Comparison of ENCODE assay signal across 1 cellular context in the genomic region with DNA sequence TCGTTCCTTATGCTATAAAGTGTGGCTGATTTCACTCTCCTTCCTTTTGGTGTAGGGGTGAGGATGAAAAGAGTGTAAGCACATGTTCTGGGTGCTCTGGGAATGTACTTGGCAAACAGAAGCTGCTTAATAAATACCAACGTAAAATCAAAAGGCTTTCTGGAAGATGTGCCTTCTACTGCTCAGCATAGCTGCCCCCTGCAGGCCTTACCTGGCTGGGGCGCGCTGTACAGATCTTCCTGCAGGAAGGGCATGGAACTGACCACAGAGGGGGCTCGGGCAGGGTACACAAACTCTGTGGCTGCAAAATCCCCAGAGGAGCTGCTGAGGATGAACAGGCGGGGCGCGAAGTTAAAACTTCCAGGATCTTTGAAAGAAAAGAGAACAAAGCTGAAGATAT.
TF ChIP-seq lines count a peak whose summit lies in the region.

No MANE protein-coding gene starts in this region.

TF ChIP-seq in GM23338, 12 proteins besides CTCF, POLR2A, EP300 and RAD21 (continued from another document):
- TF ChIP-seq, protein P1, sequence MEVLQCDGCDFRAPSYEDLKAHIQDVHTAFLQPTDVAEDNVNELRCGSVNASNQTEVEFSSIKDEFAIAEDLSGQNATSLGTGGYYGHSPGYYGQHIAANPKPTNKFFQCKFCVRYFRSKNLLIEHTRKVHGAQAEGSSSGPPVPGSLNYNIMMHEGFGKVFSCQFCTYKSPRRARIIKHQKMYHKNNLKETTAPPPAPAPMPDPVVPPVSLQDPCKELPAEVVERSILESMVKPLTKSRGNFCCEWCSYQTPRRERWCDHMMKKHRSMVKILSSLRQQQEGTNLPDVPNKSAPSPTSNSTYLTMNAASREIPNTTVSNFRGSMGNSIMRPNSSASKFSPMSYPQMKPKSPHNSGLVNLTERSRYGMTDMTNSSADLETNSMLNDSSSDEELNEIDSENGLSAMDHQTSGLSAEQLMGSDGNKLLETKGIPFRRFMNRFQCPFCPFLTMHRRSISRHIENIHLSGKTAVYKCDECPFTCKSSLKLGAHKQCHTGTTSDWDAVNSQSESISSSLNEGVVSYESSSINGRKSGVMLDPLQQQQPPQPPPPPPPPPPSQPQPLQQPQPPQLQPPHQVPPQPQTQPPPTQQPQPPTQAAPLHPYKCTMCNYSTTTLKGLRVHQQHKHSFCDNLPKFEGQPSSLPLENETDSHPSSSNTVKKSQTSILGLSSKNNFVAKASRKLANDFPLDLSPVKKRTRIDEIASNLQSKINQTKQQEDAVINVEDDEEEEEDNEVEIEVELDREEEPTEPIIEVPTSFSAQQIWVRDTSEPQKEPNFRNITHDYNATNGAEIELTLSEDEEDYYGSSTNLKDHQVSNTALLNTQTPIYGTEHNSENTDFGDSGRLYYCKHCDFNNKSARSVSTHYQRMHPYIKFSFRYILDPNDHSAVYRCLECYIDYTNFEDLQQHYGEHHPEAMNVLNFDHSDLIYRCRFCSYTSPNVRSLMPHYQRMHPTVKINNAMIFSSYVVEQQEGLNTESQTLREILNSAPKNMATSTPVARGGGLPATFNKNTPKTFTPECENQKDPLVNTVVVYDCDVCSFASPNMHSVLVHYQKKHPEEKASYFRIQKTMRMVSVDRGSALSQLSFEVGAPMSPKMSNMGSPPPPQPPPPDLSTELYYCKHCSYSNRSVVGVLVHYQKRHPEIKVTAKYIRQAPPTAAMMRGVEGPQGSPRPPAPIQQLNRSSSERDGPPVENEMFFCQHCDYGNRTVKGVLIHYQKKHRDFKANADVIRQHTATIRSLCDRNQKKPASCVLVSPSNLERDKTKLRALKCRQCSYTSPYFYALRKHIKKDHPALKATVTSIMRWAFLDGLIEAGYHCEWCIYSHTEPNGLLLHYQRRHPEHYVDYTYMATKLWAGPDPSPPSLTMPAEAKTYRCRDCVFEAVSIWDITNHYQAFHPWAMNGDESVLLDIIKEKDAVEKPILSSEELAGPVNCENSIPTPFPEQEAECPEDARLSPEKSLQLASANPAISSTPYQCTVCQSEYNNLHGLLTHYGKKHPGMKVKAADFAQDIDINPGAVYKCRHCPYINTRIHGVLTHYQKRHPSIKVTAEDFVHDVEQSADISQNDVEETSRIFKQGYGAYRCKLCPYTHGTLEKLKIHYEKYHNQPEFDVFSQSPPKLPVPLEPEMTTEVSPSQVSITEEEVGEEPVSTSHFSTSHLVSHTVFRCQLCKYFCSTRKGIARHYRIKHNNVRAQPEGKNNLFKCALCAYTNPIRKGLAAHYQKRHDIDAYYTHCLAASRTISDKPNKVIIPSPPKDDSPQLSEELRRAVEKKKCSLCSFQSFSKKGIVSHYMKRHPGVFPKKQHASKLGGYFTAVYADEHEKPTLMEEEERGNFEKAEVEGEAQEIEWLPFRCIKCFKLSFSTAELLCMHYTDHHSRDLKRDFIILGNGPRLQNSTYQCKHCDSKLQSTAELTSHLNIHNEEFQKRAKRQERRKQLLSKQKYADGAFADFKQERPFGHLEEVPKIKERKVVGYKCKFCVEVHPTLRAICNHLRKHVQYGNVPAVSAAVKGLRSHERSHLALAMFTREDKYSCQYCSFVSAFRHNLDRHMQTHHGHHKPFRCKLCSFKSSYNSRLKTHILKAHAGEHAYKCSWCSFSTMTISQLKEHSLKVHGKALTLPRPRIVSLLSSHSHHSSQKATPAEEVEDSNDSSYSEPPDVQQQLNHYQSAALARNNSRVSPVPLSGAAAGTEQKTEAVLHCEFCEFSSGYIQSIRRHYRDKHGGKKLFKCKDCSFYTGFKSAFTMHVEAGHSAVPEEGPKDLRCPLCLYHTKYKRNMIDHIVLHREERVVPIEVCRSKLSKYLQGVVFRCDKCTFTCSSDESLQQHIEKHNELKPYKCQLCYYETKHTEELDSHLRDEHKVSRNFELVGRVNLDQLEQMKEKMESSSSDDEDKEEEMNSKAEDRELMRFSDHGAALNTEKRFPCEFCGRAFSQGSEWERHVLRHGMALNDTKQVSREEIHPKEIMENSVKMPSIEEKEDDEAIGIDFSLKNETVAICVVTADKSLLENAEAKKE (CRISPR knock-in tag; IDR thresholded peaks at IDR 0.05) = no peak
- no peak for TF ChIP-seq EZH2phosphoT487 (IDR thresholded peaks at IDR 0.05; ENCODE audit: unreplicated experiment)
- TF ChIP-seq JUNB (IDR thresholded peaks at IDR 0.05; ENCODE audit: unreplicated experiment) = no peak
- TF ChIP-seq, protein P2, sequence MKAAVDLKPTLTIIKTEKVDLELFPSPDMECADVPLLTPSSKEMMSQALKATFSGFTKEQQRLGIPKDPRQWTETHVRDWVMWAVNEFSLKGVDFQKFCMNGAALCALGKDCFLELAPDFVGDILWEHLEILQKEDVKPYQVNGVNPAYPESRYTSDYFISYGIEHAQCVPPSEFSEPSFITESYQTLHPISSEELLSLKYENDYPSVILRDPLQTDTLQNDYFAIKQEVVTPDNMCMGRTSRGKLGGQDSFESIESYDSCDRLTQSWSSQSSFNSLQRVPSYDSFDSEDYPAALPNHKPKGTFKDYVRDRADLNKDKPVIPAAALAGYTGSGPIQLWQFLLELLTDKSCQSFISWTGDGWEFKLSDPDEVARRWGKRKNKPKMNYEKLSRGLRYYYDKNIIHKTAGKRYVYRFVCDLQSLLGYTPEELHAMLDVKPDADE (IDR thresholded peaks at IDR 0.05) = no peak
- TF ChIP-seq CREB1 (CRISPR knock-in tag; IDR thresholded peaks at IDR 0.05; ENCODE audit: low read depth) = no peak
TF ChIP-seq in GM23338: peak in this region for 0.
